9 cellular contexts compared by ENCODE assay signal in genomic region chr9:6106576-6107339, GRCh38.
DNase-seq lines count a peak whose midpoint lies in the region; ATAC-seq lines count a peak whose summit lies in the region.
"Had no signal": no experiment of that assay in that cellular context is flagged by ENCODE, and none has a peak within 500 bp of the region (broad histone marks: within the 10 kb centered on the region; RNA-seq: fewer than 3 reads in every experiment).

No MANE protein-coding gene starts in this region.

- H3K4me3 Mint-ChIP-seq in activated CD8-positive, alpha-beta T cell treated with anti-CD3 and anti-CD28 coated beads, Interleukin-2, amount 10 ng/mL, durations not matched to agents 7 days and 5 days, result no peak overlapping the region
- H3K4me3 Mint-ChIP-seq: T-helper 1 cell treated with Interleukin-12 subunit alpha and Interleukin-12 subunit beta and Interleukin-4 antibody, amounts not matched to agents 30 μg/mL and 1 μg/mL, for 36 hours had no signal

- no peaks in the 10 kb centered on the region for H3K9me3 Mint-ChIP-seq in activated CD8-positive, alpha-beta T cell treated with anti-CD3 and anti-CD28 coated beads, Interleukin-2, amount 10 ng/mL, durations not matched to agents 7 days and 5 days (ENCODE audit: insufficient read depth)
- H3K9me3 Mint-ChIP-seq: T-helper 1 cell treated with Interleukin-12 subunit alpha and Interleukin-12 subunit beta and Interleukin-4 antibody, amounts not matched to agents 30 μg/mL and 1 μg/mL, for 36 hours had no signal

- DNase-seq in DMS 273 (lab: John Stamatoyannopoulos, UW; ENCODE audit: unreplicated experiment) (peak; percentile 65), HT-29 (ENCODE audit: low spot score) (peak; percentile 46), SKM-1 treated with dmso at 0.1 percent for 144 hours (lab: John Stamatoyannopoulos, UW; ENCODE audit: unreplicated experiment) (peak; percentile 83), foreskin melanocyte (peak; percentile 54), renal cortical epithelial cell (ENCODE audit: low read depth) (peak; percentile 74), NCI-H1930 (lab: John Stamatoyannopoulos, UW) (no peak)
- no peak for DNase-seq in activated CD8-positive, alpha-beta T cell treated with anti-CD3 and anti-CD28 coated beads, Interleukin-2, amount 10 ng/mL, durations not matched to agents 7 days and 5 days

- POLR2A ChIA-PET in activated CD8-positive, alpha-beta T cell treated with anti-CD3 and anti-CD28 coated beads, Interleukin-2, amount 10 ng/mL, durations not matched to agents 7 days and 5 days (lab: Charles Lee), result no interaction called here

- peaks cover 2% of the 10 kb centered on the region for H3K4me1 Mint-ChIP-seq in activated CD8-positive, alpha-beta T cell treated with anti-CD3 and anti-CD28 coated beads, Interleukin-2, amount 10 ng/mL, durations not matched to agents 7 days and 5 days (ENCODE audit: low read depth)

- H3K27me3 Mint-ChIP-seq in activated CD8-positive, alpha-beta T cell treated with anti-CD3 and anti-CD28 coated beads, Interleukin-2, amount 10 ng/mL, durations not matched to agents 7 days and 5 days (ENCODE audit: low read depth), result no peaks in the 10 kb centered on the region

- peak; percentile 83 for ATAC-seq in GM19463 (IDR thresholded peaks at IDR 0.05; ENCODE audit: unreplicated experiment)
- ATAC-seq in activated CD8-positive, alpha-beta T cell treated with anti-CD3 and anti-CD28 coated beads, Interleukin-2, amount 10 ng/mL, durations not matched to agents 7 days and 5 days, result no peak

- H3K27ac Mint-ChIP-seq in activated CD8-positive, alpha-beta T cell treated with anti-CD3 and anti-CD28 coated beads, Interleukin-2, amount 10 ng/mL, durations not matched to agents 7 days and 5 days, result no peak overlapping the region
- H3K27ac Mint-ChIP-seq: T-helper 1 cell treated with Interleukin-12 subunit alpha and Interleukin-12 subunit beta and Interleukin-4 antibody, amounts not matched to agents 30 μg/mL and 1 μg/mL, for 36 hours had no signal

- H3K36me3 Mint-ChIP-seq in activated CD8-positive, alpha-beta T cell treated with anti-CD3 and anti-CD28 coated beads, Interleukin-2, amount 10 ng/mL, durations not matched to agents 7 days and 5 days (ENCODE audit: low read depth), result no peaks in the 10 kb centered on the region

- CTCF ChIA-PET in activated CD8-positive, alpha-beta T cell treated with anti-CD3 and anti-CD28 coated beads, Interleukin-2, amount 10 ng/mL, durations not matched to agents 7 days and 5 days (lab: Charles Lee), result interaction anchor here (1.7 kb wide), 1 partner anchor 53 kb away, joined by 8 read pairs; no protein-coding TSS in a partner anchor

Comparison
In these comparisons a context has a peak if more than half of its experiments do, and no peak if none do; other contexts are left out.
1. DNase-seq: peak in DMS 273 (single experiment), HT-29 (single experiment), SKM-1 treated with dmso at 0.1 percent for 144 hours (single experiment), foreskin melanocyte (single experiment) and renal cortical epithelial cell (single experiment); none in NCI-H1930 (0 of 2) and activated CD8-positive, alpha-beta T cell treated with anti-CD3 and anti-CD28 coated beads, Interleukin-2, amount 10 ng/mL, durations not matched to agents 7 days and 5 days (single experiment).